In genomic region chr9:34662544-34663295, GRCh38 we compare ENCODE assay signal across 17 cellular contexts. TPM values are rescaled to one million over a fixed set of nuclear protein-coding genes. Genes with fewer than 3 reads are reported as not detected.
DNase-seq lines count a peak whose midpoint lies in the region; ATAC-seq and TF ChIP-seq lines count a peak whose summit lies in the region.
"Had no signal": no experiment of that assay in that cellular context is flagged by ENCODE, and none has a peak within 500 bp of the region (broad histone marks: within the 10 kb centered on the region; RNA-seq: fewer than 3 reads in every experiment).

Gene CCL27, minus strand, starts transcription at chr9:34662657. Its CDS starts 24 bp downstream, at chr9:34662633.

- no peak for ATAC-seq in activated CD8-positive, alpha-beta memory T cell treated with anti-CD3 and anti-CD28 coated beads, Interleukin-2, amount 10 ng/mL, durations not matched to agents 7 days and 5 days
- no peak for ATAC-seq in activated CD8-positive, alpha-beta T cell treated with anti-CD3 and anti-CD28 coated beads, Interleukin-2, amount 10 ng/mL, durations not matched to agents 7 days and 5 days
- ATAC-seq in thoracic aorta (ENCODE audit: insufficient number of reproducible peaks, low FRiP score, low read depth) (no peak), HG03442 (IDR thresholded peaks at IDR 0.05; ENCODE audit: unreplicated experiment) (no peak), GM18873 (IDR thresholded peaks at IDR 0.05; ENCODE audit: low FRiP score, unreplicated experiment) (no peak)
- ATAC-seq: left cardiac atrium had no signal

- peaks cover 28% of the 10 kb centered on the region for H3K4me1 Mint-ChIP-seq in activated CD8-positive, alpha-beta memory T cell treated with anti-CD3 and anti-CD28 coated beads, Interleukin-2, amount 10 ng/mL, durations not matched to agents 7 days and 5 days
- peaks cover 43% of the 10 kb centered on the region for H3K4me1 Mint-ChIP-seq in activated CD8-positive, alpha-beta T cell treated with anti-CD3 and anti-CD28 coated beads, Interleukin-2, amount 10 ng/mL, durations not matched to agents 7 days and 5 days (ENCODE audit: low read depth)

- TF ChIP-seq CTCF in epithelial cell of esophagus (IDR thresholded peaks at IDR 0.05; ENCODE audit: insufficient read depth, low read depth, low read length, missing control alignments) = no peak
- TF ChIP-seq CTCF in thoracic aorta (IDR thresholded peaks at IDR 0.05) = no peak

- H3K4me3 Mint-ChIP-seq in activated CD8-positive, alpha-beta memory T cell treated with anti-CD3 and anti-CD28 coated beads, Interleukin-2, amount 10 ng/mL, durations not matched to agents 7 days and 5 days = no peak within 1 kb of the TSS
- H3K4me3 Mint-ChIP-seq in activated CD8-positive, alpha-beta T cell treated with anti-CD3 and anti-CD28 coated beads, Interleukin-2, amount 10 ng/mL, durations not matched to agents 7 days and 5 days = peak within 1 kb of the TSS; percentile 15
- H3K4me3 Mint-ChIP-seq: HFFc6 had no signal

- no peaks in the 10 kb centered on the region for H3K9me3 Mint-ChIP-seq in activated CD8-positive, alpha-beta memory T cell treated with anti-CD3 and anti-CD28 coated beads, Interleukin-2, amount 10 ng/mL, durations not matched to agents 7 days and 5 days (ENCODE audit: low read depth)
- H3K9me3 Mint-ChIP-seq in activated CD8-positive, alpha-beta T cell treated with anti-CD3 and anti-CD28 coated beads, Interleukin-2, amount 10 ng/mL, durations not matched to agents 7 days and 5 days (ENCODE audit: insufficient read depth) = no peaks in the 10 kb centered on the region
- H3K9me3 Mint-ChIP-seq: HFFc6 had no signal

- POLR2A ChIA-PET in activated CD8-positive, alpha-beta T cell treated with anti-CD3 and anti-CD28 coated beads, Interleukin-2, amount 10 ng/mL, durations not matched to agents 7 days and 5 days (lab: Charles Lee) = interaction anchor here (0.6 to 1.8 kb wide), 6 partner anchors 10 to 1387 kb away, joined by 3 to 8 read pairs (median 4); partner anchors contain the start of genes GALT and VCP

- no peaks in the 10 kb centered on the region for H3K27me3 ChIP-seq in thoracic aorta (replicated peaks; ENCODE audit: insufficient read depth)
- H3K27me3 ChIP-seq: SJCRH30 had no signal

- no peaks in the 10 kb centered on the region for H3K9me3 ChIP-seq in thoracic aorta
- H3K9me3 ChIP-seq: SJCRH30 had no signal

- H3K27ac Mint-ChIP-seq in activated CD8-positive, alpha-beta memory T cell treated with anti-CD3 and anti-CD28 coated beads, Interleukin-2, amount 10 ng/mL, durations not matched to agents 7 days and 5 days = peak within 1 kb of the TSS; percentile 70
- H3K27ac Mint-ChIP-seq in activated CD8-positive, alpha-beta T cell treated with anti-CD3 and anti-CD28 coated beads, Interleukin-2, amount 10 ng/mL, durations not matched to agents 7 days and 5 days = peak within 1 kb of the TSS; percentile 86
- H3K27ac Mint-ChIP-seq: HFFc6, progenitor cell of endocrine pancreas had no signal

- peaks cover 7 to 31% of the 10 kb centered on the region in 2 donors for H3K4me1 ChIP-seq in thoracic aorta (ENCODE audit: control insufficient read depth in 1 of 2, low read depth in 2 of 2)
- H3K4me1 ChIP-seq: SJCRH30 had no signal

- peaks cover 26% of the 10 kb centered on the region for H3K36me3 ChIP-seq in thoracic aorta
- H3K36me3 ChIP-seq: SJCRH30 had no signal

- no peaks in the 10 kb centered on the region for H3K27me3 Mint-ChIP-seq in activated CD8-positive, alpha-beta memory T cell treated with anti-CD3 and anti-CD28 coated beads, Interleukin-2, amount 10 ng/mL, durations not matched to agents 7 days and 5 days
- no peaks in the 10 kb centered on the region for H3K27me3 Mint-ChIP-seq in activated CD8-positive, alpha-beta T cell treated with anti-CD3 and anti-CD28 coated beads, Interleukin-2, amount 10 ng/mL, durations not matched to agents 7 days and 5 days (ENCODE audit: low read depth)
- H3K27me3 Mint-ChIP-seq: progenitor cell of endocrine pancreas had no signal

- CTCF ChIA-PET in activated CD8-positive, alpha-beta memory T cell treated with anti-CD3 and anti-CD28 coated beads, Interleukin-2, amount 10 ng/mL, durations not matched to agents 7 days and 5 days (lab: Charles Lee) = interaction anchor here (0.6 to 10.8 kb wide), 5 partner anchors 12 to 43 kb away, joined by 3 to 124 read pairs (median 52); partner anchors contain the start of genes DCTN3, GALT, IL11RA and SIGMAR1
- CTCF ChIA-PET in activated CD8-positive, alpha-beta T cell treated with anti-CD3 and anti-CD28 coated beads, Interleukin-2, amount 10 ng/mL, durations not matched to agents 7 days and 5 days (lab: Charles Lee) = interaction anchor here (0.9 to 6.3 kb wide), 10 partner anchors 10 to 43 kb away, joined by 3 to 86 read pairs (median 6); partner anchors contain the start of genes DCTN3, GALT, IL11RA and SIGMAR1

- peaks cover 4% of the 10 kb centered on the region for H3K36me3 Mint-ChIP-seq in activated CD8-positive, alpha-beta memory T cell treated with anti-CD3 and anti-CD28 coated beads, Interleukin-2, amount 10 ng/mL, durations not matched to agents 7 days and 5 days
- peaks cover 13% of the 10 kb centered on the region for H3K36me3 Mint-ChIP-seq in activated CD8-positive, alpha-beta T cell treated with anti-CD3 and anti-CD28 coated beads, Interleukin-2, amount 10 ng/mL, durations not matched to agents 7 days and 5 days (ENCODE audit: low read depth)

- no peak for DNase-seq in activated CD8-positive, alpha-beta memory T cell treated with anti-CD3 and anti-CD28 coated beads, Interleukin-2, amount 10 ng/mL, durations not matched to agents 7 days and 5 days
- no peak for DNase-seq in activated CD8-positive, alpha-beta memory T cell treated with anti-CD3 and anti-CD28 coated beads, Interleukin-2, amount 50 U/mL, for 48 hours
- no peak for DNase-seq in activated CD8-positive, alpha-beta T cell treated with anti-CD3 and anti-CD28 coated beads, Interleukin-2, amount 10 ng/mL, durations not matched to agents 7 days and 5 days
- DNase-seq in epithelial cell of esophagus (ENCODE audit: low read depth) (peak; percentile 65), thoracic aorta (ENCODE audit: low spot score) (no peak), NCI-H446 (lab: John Stamatoyannopoulos, UW) (no peak)
- DNase-seq: amygdala; HFFc6; hippocampal formation; left cardiac atrium; NK-92 treated with Interleukin-12 subunit alpha and Interleukin-12 subunit beta, amount 100 ng/mL, for 24 hours; SJCRH30; stimulated activated CD4-positive, alpha-beta T cell treated with anti-CD3 and anti-CD28 coated beads, Interleukin-12 subunit alpha, Interleukin-12 subunit beta, amount 100 ng/mL, for 4 hours had no signal

- H3K27ac ChIP-seq in thoracic aorta = peak within 1 kb of the TSS; percentile 5 to 100
- H3K27ac ChIP-seq: SJCRH30 had no signal

- H3K4me3 ChIP-seq in epithelial cell of esophagus (ENCODE audit: low read length) (no peak within 1 kb of the TSS), thoracic aorta (no peak within 1 kb of the TSS)
- H3K4me3 ChIP-seq: SJCRH30 had no signal

RNA-seq across cellular contexts. Expression of gene CCL27, which starts in this region (rescaled TPM):
- total RNA-seq in activated CD8-positive, alpha-beta memory T cell treated with anti-CD3 and anti-CD28 coated beads, Interleukin-2, amount 10 ng/mL, durations not matched to agents 7 days and 5 days = not detected
- not detected for total RNA-seq in activated CD8-positive, alpha-beta T cell treated with anti-CD3 and anti-CD28 coated beads, Interleukin-2, amount 10 ng/mL, durations not matched to agents 7 days and 5 days
- total RNA-seq in thoracic aorta = not detected
- total RNA-seq: A673, left cardiac atrium, SJCRH30 had no signal
